In the genomic region with DNA sequence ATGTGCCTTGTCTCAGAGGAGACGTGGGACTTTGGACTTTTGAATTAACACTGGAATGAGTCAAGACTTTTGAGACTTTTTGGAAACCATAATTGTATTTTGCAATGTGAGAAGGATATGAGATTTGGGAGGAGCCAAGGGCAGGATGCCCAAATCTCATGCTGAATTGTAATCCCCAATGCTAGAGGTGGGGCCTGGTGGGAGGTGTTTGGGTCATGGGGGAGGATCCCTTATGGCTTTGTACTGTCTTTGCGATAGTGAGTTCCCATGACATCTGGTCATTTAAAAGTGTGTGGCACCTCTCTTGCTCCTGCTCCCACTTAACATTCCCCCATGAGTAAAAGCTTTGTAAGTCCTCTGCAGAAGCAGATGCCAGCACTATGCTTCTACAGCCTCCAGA, we compare ENCODE assay signal across 23 cellular contexts.
"Had no signal": no experiment of that assay in that cellular context is flagged by ENCODE, and none has a peak within 500 bp of the region (broad histone marks: within the 10 kb centered on the region; RNA-seq: fewer than 3 reads in every experiment).

No MANE protein-coding gene starts in this region.

- H3K4me1 ChIP-seq: lower lobe of right lung, thyroid gland, upper lobe of right lung had no signal

- H3K9me3 Mint-ChIP-seq: activated naive CD4-positive, alpha-beta T cell treated with anti-CD3 and anti-CD28 coated beads for 36 hours; dendritic cell treated with granulocyte-macrophage colony-stimulating factor and Interleukin-4, amounts not matched to agents 40 ng/mL and 50 ng/mL, for 4 days had no signal

- H3K27ac Mint-ChIP-seq: activated naive CD4-positive, alpha-beta T cell treated with anti-CD3 and anti-CD28 coated beads for 36 hours; activated naive CD8-positive, alpha-beta T cell treated with anti-CD3 and anti-CD28 coated beads, Interleukin-2, amount 10 ng/mL, durations not matched to agents 7 days and 5 days; dendritic cell treated with granulocyte-macrophage colony-stimulating factor and Interleukin-4, amounts not matched to agents 40 ng/mL and 50 ng/mL, for 4 days; naive thymus-derived CD4-positive, alpha-beta T cell; T-helper 17 cell had no signal

- H3K9me3 ChIP-seq: lower lobe of right lung, thyroid gland, upper lobe of right lung had no signal

- H3K4me1 Mint-ChIP-seq: activated naive CD8-positive, alpha-beta T cell treated with anti-CD3 and anti-CD28 coated beads, Interleukin-2, amount 10 ng/mL, durations not matched to agents 7 days and 5 days; neural crest cell had no signal

- H3K27me3 Mint-ChIP-seq: activated naive CD8-positive, alpha-beta T cell treated with anti-CD3 and anti-CD28 coated beads, Interleukin-2, amount 10 ng/mL, durations not matched to agents 7 days and 5 days; dendritic cell treated with granulocyte-macrophage colony-stimulating factor and Interleukin-4, amounts not matched to agents 40 ng/mL and 50 ng/mL, for 4 days; naive thymus-derived CD4-positive, alpha-beta T cell; T-helper 17 cell had no signal

- DNase-seq: activated CD4-positive, alpha-beta T cell treated with anti-CD3 and anti-CD28 coated beads for 4 hours; activated CD4-positive, alpha-beta T cell treated with anti-CD3 and anti-CD28 coated beads, Interleukin-2, amount 50 U/mL, for 48 hours; activated CD4-positive, CD25-positive, alpha-beta regulatory T cell; activated CD8-positive, alpha-beta memory T cell treated with anti-CD3 and anti-CD28 coated beads, Interleukin-2, amount 50 U/mL, for 48 hours; activated naive CD4-positive, alpha-beta T cell treated with anti-CD3 and anti-CD28 coated beads for 36 hours; activated naive CD8-positive, alpha-beta T cell treated with anti-CD3 and anti-CD28 coated beads, Interleukin-2, amount 10 ng/mL, durations not matched to agents 7 days and 5 days; activated T-cell treated with anti-CD3 and anti-CD28 coated beads, Interleukin-2, amount 50 U/mL, for 4 hours; amygdala; effector CD4-positive, alpha-beta T cell; erythroblast; head of caudate nucleus; islet precursor cell; left colon; lower lobe of right lung; naive thymus-derived CD4-positive, alpha-beta T cell; retina; stimulated activated CD4-positive, alpha-beta T cell treated with anti-CD3 and anti-CD28 coated beads, Interleukin-4, amount 100 ng/mL, for 24 hours; stimulated activated naive CD4-positive, alpha-beta T cell treated with Interleukin-2 at 50 U/mL for 16 hours; T-helper 17 cell; upper lobe of right lung had no signal

- H3K4me3 ChIP-seq: lower lobe of right lung, thyroid gland, upper lobe of right lung had no signal

- H3K4me3 Mint-ChIP-seq: activated naive CD4-positive, alpha-beta T cell treated with anti-CD3 and anti-CD28 coated beads for 36 hours; activated naive CD8-positive, alpha-beta T cell treated with anti-CD3 and anti-CD28 coated beads, Interleukin-2, amount 10 ng/mL, durations not matched to agents 7 days and 5 days; activated T-cell treated with anti-CD3 and anti-CD28 coated beads, Interleukin-2, amount 50 U/mL, for 4 hours; dendritic cell treated with granulocyte-macrophage colony-stimulating factor and Interleukin-4, amounts not matched to agents 40 ng/mL and 50 ng/mL, for 4 days; naive thymus-derived CD4-positive, alpha-beta T cell; neural crest cell; T-helper 17 cell had no signal

- H3K27me3 ChIP-seq: thyroid gland, upper lobe of right lung had no signal

- H3K27ac ChIP-seq: lower lobe of right lung, thyroid gland, upper lobe of right lung had no signal
